ENCODE assay signal across 8 cellular contexts in the genomic region with DNA sequence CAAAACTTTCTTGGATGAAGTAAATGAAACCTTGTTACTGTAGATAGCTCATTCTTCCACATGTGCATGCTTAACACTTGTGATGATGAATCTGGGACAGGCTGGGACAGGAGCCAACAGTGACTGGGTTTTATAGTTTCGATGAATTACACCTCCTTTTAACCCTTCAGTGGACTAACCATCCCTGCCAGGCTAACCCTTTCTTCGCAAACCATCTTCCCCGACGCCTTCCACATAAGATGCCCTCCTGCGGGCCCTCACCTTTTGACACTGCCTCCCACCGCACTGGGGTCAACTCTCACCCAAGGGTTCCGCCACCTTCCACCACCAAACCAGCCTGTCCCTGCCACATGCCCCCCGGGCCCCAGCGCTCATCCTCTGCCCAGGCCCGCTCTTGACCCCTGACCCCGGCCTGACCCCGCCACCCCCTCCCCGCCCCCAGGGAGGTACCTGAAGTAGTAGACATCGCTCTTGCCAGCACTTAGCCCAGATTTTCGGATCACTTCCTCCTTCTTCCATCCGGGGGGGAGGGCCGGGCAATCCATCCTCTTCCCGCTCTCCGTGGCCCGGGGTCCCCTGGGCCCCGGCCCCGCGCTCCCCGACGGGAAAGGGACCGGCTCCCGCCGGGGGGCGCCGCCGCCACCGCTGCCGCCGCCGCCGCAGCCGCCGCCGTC. TPM values are rescaled to one million over a fixed set of nuclear protein-coding genes. Genes with fewer than 3 reads are reported as not detected.
DNase-seq lines count a peak whose midpoint lies in the region; ATAC-seq and FAIRE-seq lines count a peak whose summit lies in the region.

No MANE protein-coding gene starts in this region.

- peaks cover 42% of the 10 kb centered on the region for H3K4me1 Mint-ChIP-seq in activated CD8-positive, alpha-beta T cell treated with anti-CD3 and anti-CD28 coated beads, Interleukin-2, amount 10 ng/mL, durations not matched to agents 7 days and 5 days (ENCODE audit: low read depth)

- CTCF ChIA-PET in activated CD8-positive, alpha-beta T cell treated with anti-CD3 and anti-CD28 coated beads, Interleukin-2, amount 10 ng/mL, durations not matched to agents 7 days and 5 days (lab: Charles Lee): interaction anchor here (0.8 to 2.8 kb wide), 26 partner anchors 11 to 447 kb away, joined by 3 to 69 read pairs (median 5); a partner anchor contains a TSS

- no peaks in the 10 kb centered on the region for H3K9me3 ChIP-seq in mononuclear cell (ENCODE audit: low read depth, low read length)

- H3K9me3 Mint-ChIP-seq in activated CD8-positive, alpha-beta T cell treated with anti-CD3 and anti-CD28 coated beads, Interleukin-2, amount 10 ng/mL, durations not matched to agents 7 days and 5 days (ENCODE audit: insufficient read depth): no peaks in the 10 kb centered on the region

- H3K4me1 ChIP-seq in mononuclear cell (ENCODE audit: insufficient read depth, low read length): peaks cover 43% of the 10 kb centered on the region

- peak overlapping the region; percentile 41 for H3K4me3 ChIP-seq in mononuclear cell (ENCODE audit: low read length)

- POLR2A ChIA-PET in activated CD8-positive, alpha-beta T cell treated with anti-CD3 and anti-CD28 coated beads, Interleukin-2, amount 10 ng/mL, durations not matched to agents 7 days and 5 days (lab: Charles Lee): interaction anchor here (0.7 to 3.7 kb wide), 4 partner anchors 37 to 194 kb away, joined by 3 to 28 read pairs (median 14); a partner anchor contains a TSS

- no peaks in the 10 kb centered on the region for H3K27me3 Mint-ChIP-seq in activated CD8-positive, alpha-beta T cell treated with anti-CD3 and anti-CD28 coated beads, Interleukin-2, amount 10 ng/mL, durations not matched to agents 7 days and 5 days (ENCODE audit: low read depth)

- peaks cover 18% of the 10 kb centered on the region for H3K36me3 Mint-ChIP-seq in activated CD8-positive, alpha-beta T cell treated with anti-CD3 and anti-CD28 coated beads, Interleukin-2, amount 10 ng/mL, durations not matched to agents 7 days and 5 days (ENCODE audit: low read depth)

- FAIRE-seq in endometrium (lab: Jason Lieb, UNC): peak; percentile 84

- no peaks in the 10 kb centered on the region for H3K27me3 ChIP-seq in mononuclear cell (ENCODE audit: insufficient read depth, low read length)

- peak overlapping the region; percentile 94 for H3K27ac Mint-ChIP-seq in activated CD8-positive, alpha-beta T cell treated with anti-CD3 and anti-CD28 coated beads, Interleukin-2, amount 10 ng/mL, durations not matched to agents 7 days and 5 days

- ATAC-seq in GM19324 (IDR thresholded peaks at IDR 0.05; ENCODE audit: low FRiP score, unreplicated experiment) (peak; percentile 15), HG03432 (IDR thresholded peaks at IDR 0.05; ENCODE audit: unreplicated experiment) (peak; percentile 22)
- peak; percentile 9 for ATAC-seq in activated CD8-positive, alpha-beta T cell treated with anti-CD3 and anti-CD28 coated beads, Interleukin-2, amount 10 ng/mL, durations not matched to agents 7 days and 5 days

- DNase-seq in Ammon's horn (ENCODE audit: low spot score): peak; percentile 23
- DNase-seq in NCI-H748 (lab: John Stamatoyannopoulos, UW; ENCODE audit: unreplicated experiment): peak; percentile 65
- DNase-seq in activated CD8-positive, alpha-beta T cell treated with anti-CD3 and anti-CD28 coated beads, Interleukin-2, amount 10 ng/mL, durations not matched to agents 7 days and 5 days: peak; percentile 55
- peak; percentile 15 to 71 (median 26) for DNase-seq in stimulated activated naive CD4-positive, alpha-beta T cell (lab: John Stamatoyannopoulos, UW)

- peak overlapping the region; percentile 93 for H3K4me3 Mint-ChIP-seq in activated CD8-positive, alpha-beta T cell treated with anti-CD3 and anti-CD28 coated beads, Interleukin-2, amount 10 ng/mL, durations not matched to agents 7 days and 5 days

RNA-seq across cellular contexts. Expression of a gene that starts 0.8 kb away (rescaled TPM):
- total RNA-seq in activated CD8-positive, alpha-beta T cell treated with anti-CD3 and anti-CD28 coated beads, Interleukin-2, amount 10 ng/mL, durations not matched to agents 7 days and 5 days: 100 to 1,000 TPM; 122 to 126 TPM
- total RNA-seq in mononuclear cell: 51.3 TPM

RNA-seq across cellular contexts. Expression of a gene that starts 45.6 kb away (rescaled TPM):
- total RNA-seq in activated CD8-positive, alpha-beta T cell treated with anti-CD3 and anti-CD28 coated beads, Interleukin-2, amount 10 ng/mL, durations not matched to agents 7 days and 5 days: 10 to 100 TPM; 14.2 to 14.3 TPM
- total RNA-seq in mononuclear cell: 21.4 TPM

Comparison
In these comparisons a context has a peak if more than half of its experiments do, and no peak if none do; other contexts are left out.
1. Peak in every context shown above with its lines: DNase-seq, ATAC-seq and H3K4me3 ChIP-seq.